8 cellular contexts compared by ENCODE assay signal in genomic region chr3:56917740-56918568, GRCh38.
DNase-seq lines count a peak whose midpoint lies in the region; ATAC-seq and TF ChIP-seq lines count a peak whose summit lies in the region.

No MANE protein-coding gene starts in this region.

- H3K27me3 ChIP-seq in brain microvascular endothelial cell (replicated peaks) (no peaks in the 10 kb centered on the region), tibial nerve (no peaks in the 10 kb centered on the region)

- ATAC-seq in GM18519 (IDR thresholded peaks at IDR 0.05; ENCODE audit: low FRiP score, unreplicated experiment) (peak; percentile 79), HG02623 (IDR thresholded peaks at IDR 0.05; ENCODE audit: unreplicated experiment) (peak; percentile 57)

- H3K27ac ChIP-seq in brain microvascular endothelial cell: no peak overlapping the region
- H3K27ac ChIP-seq in tibial nerve: peak overlapping the region in 1 of 4 donors; percentile 8

- TF ChIP-seq CTCF in brain microvascular endothelial cell (IDR thresholded peaks at IDR 0.05; ENCODE audit: low read depth, low read length, missing control alignments) (no peak), tibial nerve (IDR thresholded peaks at IDR 0.05) (no peak)

- TF ChIP-seq EP300 in tibial nerve (IDR thresholded peaks at IDR 0.05): no peak

- H3K4me1 Mint-ChIP-seq in activated naive CD8-positive, alpha-beta T cell (ENCODE audit: low read depth): peaks cover 87% of the 10 kb centered on the region
- H3K4me1 Mint-ChIP-seq in stimulated activated naive CD8-positive, alpha-beta T cell treated with anti-CD3 and anti-CD28 coated beads, Interleukin-15, Interleukin-2, amounts not matched to agents 100 ng/mL and 50 ng/mL, for 24 hours (ENCODE audit: low read depth): peaks cover 95% of the 10 kb centered on the region

- H3K27me3 Mint-ChIP-seq in activated naive CD8-positive, alpha-beta T cell: no peaks in the 10 kb centered on the region
- H3K27me3 Mint-ChIP-seq in stimulated activated naive CD8-positive, alpha-beta T cell treated with anti-CD3 and anti-CD28 coated beads, Interleukin-15, Interleukin-2, amounts not matched to agents 100 ng/mL and 50 ng/mL, for 24 hours: no peaks in the 10 kb centered on the region

- H3K4me3 Mint-ChIP-seq in activated naive CD8-positive, alpha-beta T cell: peak overlapping the region; percentile 93
- peak overlapping the region; percentile 76 for H3K4me3 Mint-ChIP-seq in stimulated activated naive CD8-positive, alpha-beta T cell treated with anti-CD3 and anti-CD28 coated beads, Interleukin-15, Interleukin-2, amounts not matched to agents 100 ng/mL and 50 ng/mL, for 24 hours

- H3K9me3 ChIP-seq in tibial nerve: no peaks in the 10 kb centered on the region

- peak overlapping the region; percentile 91 for H3K27ac Mint-ChIP-seq in activated naive CD8-positive, alpha-beta T cell
- H3K27ac Mint-ChIP-seq in stimulated activated naive CD8-positive, alpha-beta T cell treated with anti-CD3 and anti-CD28 coated beads, Interleukin-15, Interleukin-2, amounts not matched to agents 100 ng/mL and 50 ng/mL, for 24 hours: peak overlapping the region; percentile 94

- peaks cover 0 to 27% (median 10%) of the 10 kb centered on the region in 4 donors for H3K4me1 ChIP-seq in tibial nerve

- TF ChIP-seq POLR2A in tibial nerve (IDR thresholded peaks at IDR 0.05): no peak

- in situ Hi-C loops in brain microvascular endothelial cell (cut with HindIII; ENCODE audit: low pct_ligation_motif_present, low sequenced_read_pairs): no loop called here

- no peaks in the 10 kb centered on the region for H3K9me3 Mint-ChIP-seq in activated naive CD8-positive, alpha-beta T cell (ENCODE audit: low read depth)
- H3K9me3 Mint-ChIP-seq in stimulated activated naive CD8-positive, alpha-beta T cell treated with anti-CD3 and anti-CD28 coated beads, Interleukin-15, Interleukin-2, amounts not matched to agents 100 ng/mL and 50 ng/mL, for 24 hours: no peaks in the 10 kb centered on the region

- H3K4me3 ChIP-seq in brain microvascular endothelial cell (ENCODE audit: low read depth, low read length) (no peak overlapping the region), tibial nerve (no peak overlapping the region)

- H3K36me3 ChIP-seq in brain microvascular endothelial cell (replicated peaks): no peaks in the 10 kb centered on the region
- no peaks in the 10 kb centered on the region for H3K36me3 ChIP-seq in tibial nerve

- 78 to 83% methylated on average over 10 of the region's 10 CpGs for WGBS in tibial nerve, 2 donors

- DNase-seq in NCI-H146 treated with DMSO at 0.1 percent for 48 hours (lab: John Stamatoyannopoulos, UW; ENCODE audit: unreplicated experiment) (peak; percentile 52), brain microvascular endothelial cell (no peak), ureter (ENCODE audit: low spot score) (no peak), tibial nerve (ENCODE audit: low spot score in 2 of 2) (no peak)

- H3K36me3 Mint-ChIP-seq in activated naive CD8-positive, alpha-beta T cell: peaks cover 5% of the 10 kb centered on the region
- peaks cover 5% of the 10 kb centered on the region for H3K36me3 Mint-ChIP-seq in stimulated activated naive CD8-positive, alpha-beta T cell treated with anti-CD3 and anti-CD28 coated beads, Interleukin-15, Interleukin-2, amounts not matched to agents 100 ng/mL and 50 ng/mL, for 24 hours (ENCODE audit: low read depth)
